1 cellular context compared by ENCODE assay signal in genomic region chr16:180921-181667, GRCh38.
TF ChIP-seq lines count a peak whose summit lies in the region.

No MANE protein-coding gene starts in this region.

TF ChIP-seq in WTC11, 78 proteins besides CTCF, POLR2A, EP300 and RAD21 (continued from another document and continues in another):
- peak; percentile 88 for TF ChIP-seq E2F1 (CRISPR knock-in tag; IDR thresholded peaks at IDR 0.05)
- peak; percentile 97 for TF ChIP-seq TEAD1 (CRISPR knock-in tag; IDR thresholded peaks at IDR 0.05)
- TF ChIP-seq ZBTB43 (CRISPR knock-in tag; IDR thresholded peaks at IDR 0.05) = peak; percentile 99
- no peak for TF ChIP-seq ZSCAN18 (CRISPR knock-in tag; IDR thresholded peaks at IDR 0.05)
- TF ChIP-seq CBFB (CRISPR knock-in tag; IDR thresholded peaks at IDR 0.05; ENCODE audit: low read depth) = no peak; the same call in 1 of the 2 replicates
- no peak for TF ChIP-seq ZNF416 (CRISPR knock-in tag; IDR thresholded peaks at IDR 0.05)
- TF ChIP-seq HMGXB4 (CRISPR knock-in tag; IDR thresholded peaks at IDR 0.05) = peak; percentile 98
- TF ChIP-seq MLX (CRISPR knock-in tag; IDR thresholded peaks at IDR 0.05) = 0 out of 2 replicates have a peak, but pooled peaks have one; percentile 74
- peak; percentile 93 for TF ChIP-seq PREB (CRISPR knock-in tag; IDR thresholded peaks at IDR 0.05; ENCODE audit: borderline replicate concordance)
- TF ChIP-seq ZNF425 (CRISPR knock-in tag; conservative IDR thresholded peaks at IDR 0.05) = 0 out of 2 replicates have a peak, but pooled peaks have one; percentile 23
- no peak for TF ChIP-seq STAT6 (CRISPR knock-in tag; conservative IDR thresholded peaks at IDR 0.05; ENCODE audit: low read depth)
- peak; percentile 96 for TF ChIP-seq ELF4 (CRISPR knock-in tag; IDR thresholded peaks at IDR 0.05; ENCODE audit: low read depth)
- TF ChIP-seq CDX4 (CRISPR knock-in tag; IDR thresholded peaks at IDR 0.05; ENCODE audit: borderline replicate concordance) = no peak; the same call in 1 of the 2 replicates
- no peak for TF ChIP-seq RORB (CRISPR knock-in tag; IDR thresholded peaks at IDR 0.05)
- TF ChIP-seq NR1H2 (CRISPR knock-in tag; IDR thresholded peaks at IDR 0.05) = peak; percentile 63; the same call in 1 of the 2 replicates
- TF ChIP-seq ATF6 (CRISPR knock-in tag; IDR thresholded peaks at IDR 0.05) = no peak
- TF ChIP-seq OVOL2 (CRISPR knock-in tag; IDR thresholded peaks at IDR 0.05; ENCODE audit: borderline replicate concordance) = no peak
- peak; percentile 97 for TF ChIP-seq IRF1 (CRISPR knock-in tag; IDR thresholded peaks at IDR 0.05)
- peak; percentile 95 for TF ChIP-seq ZBTB21 (CRISPR knock-in tag; IDR thresholded peaks at IDR 0.05; ENCODE audit: borderline replicate concordance)
- peak; percentile 75 for TF ChIP-seq PRDM15 (CRISPR knock-in tag; IDR thresholded peaks at IDR 0.05)
- TF ChIP-seq ATF2 (CRISPR knock-in tag; IDR thresholded peaks at IDR 0.05; ENCODE audit: borderline replicate concordance, low read depth) = peak; percentile 94
- peak; percentile 93 for TF ChIP-seq TCF7 (CRISPR knock-in tag; IDR thresholded peaks at IDR 0.05; ENCODE audit: low read depth)
- TF ChIP-seq CREB1 (CRISPR knock-in tag; IDR thresholded peaks at IDR 0.05) = peak; percentile 93; the same call in 1 of the 2 replicates
- 0 out of 2 replicates have a peak, but pooled peaks have one; percentile 73 for TF ChIP-seq ATF3 (CRISPR knock-in tag; conservative IDR thresholded peaks at IDR 0.05)
- peak; percentile 96 for TF ChIP-seq ZNF232 (CRISPR knock-in tag; IDR thresholded peaks at IDR 0.05)
- no peak; the same call in 1 of the 2 replicates for TF ChIP-seq ZNF423 (CRISPR knock-in tag; IDR thresholded peaks at IDR 0.05)
- peak; percentile 87; the same call in 1 of the 2 replicates for TF ChIP-seq TEAD4 (CRISPR knock-in tag; IDR thresholded peaks at IDR 0.05)
- peak; percentile 98 for TF ChIP-seq ESRRA (CRISPR knock-in tag; IDR thresholded peaks at IDR 0.05; ENCODE audit: borderline replicate concordance)
- TF ChIP-seq FOXK1 (CRISPR knock-in tag; IDR thresholded peaks at IDR 0.05) = peak; percentile 96
